4 cellular contexts compared by ENCODE assay signal in the genomic region with DNA sequence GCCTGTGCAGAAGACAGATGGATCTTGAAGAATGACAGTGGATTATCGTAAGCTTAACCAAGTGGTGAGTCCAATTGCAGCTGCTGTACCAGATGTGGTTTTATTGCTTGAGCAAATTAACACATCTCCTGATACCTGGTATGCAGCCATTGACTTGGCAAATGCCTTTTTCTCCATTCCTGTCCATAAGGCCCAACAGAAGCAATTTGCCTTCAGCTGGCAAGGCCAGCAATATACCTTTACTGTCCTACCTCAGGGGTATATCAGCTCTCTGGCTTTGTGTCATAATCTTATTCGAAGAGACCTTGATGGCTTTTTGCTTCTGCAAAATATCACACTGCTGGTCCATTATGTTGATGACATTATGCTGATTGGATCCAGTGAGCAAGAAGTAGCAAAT. TPM values are rescaled to one million over a fixed set of nuclear protein-coding genes. Genes with fewer than 3 reads are reported as not detected.
"Had no signal": no experiment of that assay in that cellular context is flagged by ENCODE, and none has a peak within 500 bp of the region (broad histone marks: within the 10 kb centered on the region; RNA-seq: fewer than 3 reads in every experiment).

No MANE protein-coding gene starts in this region.

RNA-seq across cellular contexts. Expression of a gene that starts 9.0 kb away (rescaled TPM):
- total RNA-seq: LHCN-M2, M059J, MCF 10A, NCI-H460 had no signal

RNA-seq across cellular contexts. Expression of a gene that starts 17.9 kb away (rescaled TPM):
- total RNA-seq: LHCN-M2, M059J, MCF 10A, NCI-H460 had no signal

RNA-seq across cellular contexts. Expression of a gene that starts 21.3 kb away (rescaled TPM):
- total RNA-seq: LHCN-M2, M059J, MCF 10A, NCI-H460 had no signal
